ENCODE assay signal across 24 cellular contexts in the genomic region with DNA sequence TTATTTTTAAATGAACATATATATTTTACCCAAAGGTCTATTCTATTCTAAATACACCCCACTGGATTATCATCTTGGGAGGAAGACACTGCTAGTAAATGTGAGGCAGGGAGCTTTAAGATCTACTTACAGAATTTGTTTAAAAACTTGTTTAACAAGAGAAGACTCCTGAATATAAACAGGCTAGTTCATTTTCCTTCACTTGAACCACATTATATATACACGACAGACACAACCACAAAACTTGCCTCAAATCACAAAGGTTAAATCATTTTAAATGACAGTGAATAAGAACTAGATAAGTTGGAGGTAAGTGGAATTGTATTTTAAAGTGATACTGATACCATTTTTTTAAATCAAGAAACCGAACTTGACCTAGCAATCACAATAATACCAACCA.
"Had no signal": no experiment of that assay in that cellular context is flagged by ENCODE, and none has a peak within 500 bp of the region (broad histone marks: within the 10 kb centered on the region; RNA-seq: fewer than 3 reads in every experiment).

No MANE protein-coding gene starts in this region.

- H3K4me3 ChIP-seq: adrenal gland, body of pancreas, breast epithelium, SJSA1 had no signal

- H3K36me3 ChIP-seq: adrenal gland, breast epithelium, SJSA1 had no signal

- H3K27me3 ChIP-seq: adrenal gland, body of pancreas, breast epithelium, SJSA1 had no signal

- H3K4me1 ChIP-seq: body of pancreas, breast epithelium, SJSA1 had no signal

- H3K9me3 ChIP-seq: adrenal gland, body of pancreas, breast epithelium, SJSA1 had no signal

- DNase-seq: activated CD4-positive, alpha-beta memory T cell treated with anti-CD3 and anti-CD28 coated beads for 36 hours; activated CD4-positive, alpha-beta T cell treated with anti-CD3 and anti-CD28 coated beads for 36 hours; activated CD4-positive, alpha-beta T cell treated with anti-CD3 and anti-CD28 coated beads, Interleukin-2, amount 50 U/mL, for 1 hour; activated CD8-positive, alpha-beta memory T cell treated with anti-CD3 and anti-CD28 coated beads, Interleukin-2, amount 50 U/mL, for 4 hours; activated gamma-delta T cell treated with Interleukin-2 at 50 U/mL for 16 hours; activated naive CD4-positive, alpha-beta T cell treated with anti-CD3 and anti-CD28 coated beads for 36 hours; activated T-cell treated with anti-CD3 and anti-CD28 coated beads for 4 hours; activated T-cell treated with anti-CD3 and anti-CD28 coated beads, Interleukin-2, amount 50 U/mL, for 4 hours; adrenal gland; body of pancreas; Karpas-422; KBM-7; NCI-H1048; NCI-H1105 treated with DMSO at 0.1 percent for 48 hours; NCI-H1436; NCI-H1694; NCI-H1930; NCI-H2081 treated with DMSO at 0.1 percent for 48 hours; NCI-H345; NCI-H524 treated with DMSO at 0.1 percent for 48 hours; SHP77 treated with DMSO at 0.1 percent for 48 hours; T1000 had no signal

- H3K27ac ChIP-seq: adrenal gland, body of pancreas, breast epithelium, SJSA1 had no signal
